In the genomic region with DNA sequence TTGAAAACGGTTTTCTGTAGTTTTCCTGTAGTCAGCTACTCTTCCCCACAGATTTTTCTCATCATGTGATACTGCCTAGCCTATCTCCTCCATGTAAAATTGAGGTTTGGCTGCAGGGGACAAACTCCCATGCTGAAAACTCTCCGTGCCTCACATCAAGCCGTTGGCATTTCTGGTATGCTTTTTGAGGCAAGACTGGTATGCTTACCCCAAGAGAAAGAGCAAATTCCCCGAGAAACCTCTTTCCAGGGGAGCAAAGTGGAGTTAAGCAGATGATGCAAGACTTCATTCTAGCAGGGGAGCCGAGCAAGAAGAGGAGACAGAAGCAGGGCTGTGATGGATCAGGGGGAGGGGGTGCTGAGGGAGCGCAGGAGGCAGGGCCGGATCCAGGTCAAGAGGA, we compare ENCODE assay signal across 14 cellular contexts. TPM values are rescaled to one million over a fixed set of nuclear protein-coding genes. Genes with fewer than 3 reads are reported as not detected.
DNase-seq lines count a peak whose midpoint lies in the region; ATAC-seq and TF ChIP-seq lines count a peak whose summit lies in the region.
"Had no signal": no experiment of that assay in that cellular context is flagged by ENCODE, and none has a peak within 500 bp of the region (broad histone marks: within the 10 kb centered on the region; RNA-seq: fewer than 3 reads in every experiment).

No MANE protein-coding gene starts in this region.

- no peak overlapping the region for H2BK15ac ChIP-seq in mesenchymal stem cell (ENCODE audit: low read depth, poor library complexity, severe bottlenecking)

- H2BK12ac ChIP-seq in mesenchymal stem cell (ENCODE audit: low read length in 2 of 2): no peak overlapping the region

- H3K18ac ChIP-seq in mesenchymal stem cell (ENCODE audit: low read depth in 1 of 2, low read length in 2 of 2): no peak overlapping the region

- no peaks in the 10 kb centered on the region for H3K9me3 Mint-ChIP-seq in activated T-cell treated with anti-CD3 and anti-CD28 coated beads, Interleukin-2, amount 50 U/mL, for 24 hours
- H3K9me3 Mint-ChIP-seq: activated T-helper 2 cell treated with anti-CD3 and anti-CD28 coated beads, Interferon-gamma antibody, Interleukin-2, Interleukin-4, amounts not matched to agents 10 μg/mL and 5 μg/mL and 100 μg/mL, durations not matched to agents 14 hours and 24 hours and 36 hours; T-helper 2 cell treated with Interferon-gamma antibody and Interleukin-4, amounts not matched to agents 5 μg/mL and 100 μg/mL, for 36 hours had no signal

- 35% methylated on average over 7 of the region's 7 CpGs for WGBS in mesenchymal stem cell

- peaks cover 13% of the 10 kb centered on the region for H3K4me1 Mint-ChIP-seq in activated T-cell treated with anti-CD3 and anti-CD28 coated beads, Interleukin-2, amount 50 U/mL, for 24 hours (ENCODE audit: low read depth)

- H2BK120ac ChIP-seq in mesenchymal stem cell (ENCODE audit: low read depth, low read length): no peak overlapping the region

- peak overlapping the region; percentile 35 for H2BK5ac ChIP-seq in mesenchymal stem cell (ENCODE audit: low read depth, low read length, poor library complexity, severe bottlenecking)

- no peaks in the 10 kb centered on the region for H3K79me1 ChIP-seq in mesenchymal stem cell (replicated peaks; ENCODE audit: low read length, poor library complexity, severe bottlenecking)

- in situ Hi-C loops in astrocyte of the cerebellum (cut with HindIII; ENCODE audit: low sequenced_read_pairs): no loop called here

- H3K36me3 Mint-ChIP-seq in activated T-cell treated with anti-CD3 and anti-CD28 coated beads, Interleukin-2, amount 50 U/mL, for 24 hours (ENCODE audit: low read depth): no peaks in the 10 kb centered on the region

- no peak overlapping the region for H4K8ac ChIP-seq in mesenchymal stem cell (ENCODE audit: low read length)

- H3K4me1 ChIP-seq in BLaER1 (peaks cover 68% of the 10 kb centered on the region), mesenchymal stem cell (ENCODE audit: control insufficient read depth, insufficient read depth, low read depth, low read length) (peaks cover 17% of the 10 kb centered on the region)

- no peak for ATAC-seq in GM19023 (IDR thresholded peaks at IDR 0.05; ENCODE audit: unreplicated experiment)
- no peak for ATAC-seq in HG02981 (IDR thresholded peaks at IDR 0.05; ENCODE audit: unreplicated experiment)
- ATAC-seq: right cardiac atrium had no signal

- H3K9ac ChIP-seq in BLaER1 (no peak overlapping the region), mesenchymal stem cell (ENCODE audit: low read length) (no peak overlapping the region)

- H3K27ac ChIP-seq in BLaER1 (no peak overlapping the region), mesenchymal stem cell (ENCODE audit: low read length, poor library complexity, severe bottlenecking) (peak overlapping the region; percentile 93)
- H3K27ac ChIP-seq: dorsolateral prefrontal cortex had no signal

- H3K27me3 Mint-ChIP-seq in activated T-cell treated with anti-CD3 and anti-CD28 coated beads, Interleukin-2, amount 50 U/mL, for 24 hours: peaks cover 8% of the 10 kb centered on the region

- H3K36me3 ChIP-seq in BLaER1 (no peaks in the 10 kb centered on the region), mesenchymal stem cell (ENCODE audit: control insufficient read depth in 1 of 2, insufficient read depth in 2 of 2, low read depth in 1 of 2, low read length in 2 of 2) (no peaks in the 10 kb centered on the region)

- TF ChIP-seq CTCF in astrocyte of the cerebellum (IDR thresholded peaks at IDR 0.05; ENCODE audit: low read depth, low read length, missing control alignments): no peak

- H3K9me3 ChIP-seq in BLaER1 (no peaks in the 10 kb centered on the region), mesenchymal stem cell (ENCODE audit: control insufficient read depth, low read length) (no peaks in the 10 kb centered on the region)

- no peak overlapping the region for H2AFZ ChIP-seq in mesenchymal stem cell (ENCODE audit: low read depth, low read length)

- H3K27me3 ChIP-seq in BLaER1 (no peaks in the 10 kb centered on the region), mesenchymal stem cell (ENCODE audit: control insufficient read depth in 1 of 2, insufficient read depth in 1 of 2, low read length in 2 of 2) (peaks cover 0 to 14% of the 10 kb centered on the region in 2 experiments)

- no peak overlapping the region for H3K4me3 Mint-ChIP-seq in activated T-cell treated with anti-CD3 and anti-CD28 coated beads, Interleukin-2, amount 50 U/mL, for 24 hours

- H3K4me3 ChIP-seq in BLaER1 (no peak overlapping the region), astrocyte of the cerebellum (ENCODE audit: low read depth, low read length) (no peak overlapping the region), mesenchymal stem cell (ENCODE audit: insufficient read depth in 1 of 2, low read depth in 1 of 2, low read length in 2 of 2) (no peak overlapping the region)
- H3K4me3 ChIP-seq: dorsolateral prefrontal cortex had no signal

- H2AK5ac ChIP-seq in mesenchymal stem cell (ENCODE audit: low read length, severe bottlenecking): no peak overlapping the region

- H3K23ac ChIP-seq in mesenchymal stem cell (ENCODE audit: low read length in 2 of 2): no peak overlapping the region

- no peak overlapping the region for H3K14ac ChIP-seq in mesenchymal stem cell (ENCODE audit: low read length in 2 of 2)

- H3K4ac ChIP-seq in mesenchymal stem cell (ENCODE audit: low read depth in 1 of 2, low read length in 2 of 2): no peak overlapping the region

- H3K27ac Mint-ChIP-seq in activated T-cell treated with anti-CD3 and anti-CD28 coated beads, Interleukin-2, amount 50 U/mL, for 24 hours: no peak overlapping the region
- H3K27ac Mint-ChIP-seq: activated T-helper 2 cell treated with anti-CD3 and anti-CD28 coated beads, Interferon-gamma antibody, Interleukin-2, Interleukin-4, amounts not matched to agents 10 μg/mL and 5 μg/mL and 100 μg/mL, durations not matched to agents 14 hours and 24 hours and 36 hours; T-helper 2 cell treated with Interferon-gamma antibody and Interleukin-4, amounts not matched to agents 5 μg/mL and 100 μg/mL, for 36 hours had no signal

- no peak overlapping the region for H4K91ac ChIP-seq in mesenchymal stem cell (ENCODE audit: low read length)

- H3K4me2 ChIP-seq in BLaER1 (peak overlapping the region; percentile 50), mesenchymal stem cell (ENCODE audit: low read length, poor library complexity, severe bottlenecking) (no peak overlapping the region)

- peak; percentile 75 for DNase-seq in HS-27A (ENCODE audit: low read depth)
- DNase-seq in astrocyte of the cerebellum (ENCODE audit: low read depth): peak; percentile 77
- DNase-seq in mesenchymal stem cell: peak; percentile 45
- no peak for DNase-seq in inferior parietal cortex (ENCODE audit: extremely low spot score)
- DNase-seq in activated T-cell treated with anti-CD3 and anti-CD28 coated beads, Interleukin-2, amount 50 U/mL, for 24 hours: no peak
- DNase-seq: KG1, NCI-H69, right cardiac atrium had no signal

- H4K20me1 ChIP-seq in BLaER1: peaks cover 19% of the 10 kb centered on the region

RNA-seq across cellular contexts. Expression of a gene that starts 4.8 kb away (rescaled TPM):
- polyA plus RNA-seq in mesenchymal stem cell (2013, experiment 1 of 2): 0.35 TPM
- polyA plus RNA-seq in mesenchymal stem cell (2013, experiment 2 of 2): 0.29 TPM

RNA-seq across cellular contexts. Expression of a gene that starts 28.3 kb away (rescaled TPM):
- 6,089 TPM for polyA plus RNA-seq in mesenchymal stem cell (2013, experiment 1 of 2)
- 6,065 TPM for polyA plus RNA-seq in mesenchymal stem cell (2013, experiment 2 of 2)

Comparison
In these comparisons a context has a peak if more than half of its experiments do, and no peak if none do; other contexts are left out.
1. DNase-seq: peak in HS-27A (single experiment), astrocyte of the cerebellum (single experiment) and mesenchymal stem cell (single experiment); none in inferior parietal cortex (single experiment) and activated T-cell treated with anti-CD3 and anti-CD28 coated beads, Interleukin-2, amount 50 U/mL, for 24 hours (single experiment).